ENCODE assay signal across 1 cellular context in the genomic region with DNA sequence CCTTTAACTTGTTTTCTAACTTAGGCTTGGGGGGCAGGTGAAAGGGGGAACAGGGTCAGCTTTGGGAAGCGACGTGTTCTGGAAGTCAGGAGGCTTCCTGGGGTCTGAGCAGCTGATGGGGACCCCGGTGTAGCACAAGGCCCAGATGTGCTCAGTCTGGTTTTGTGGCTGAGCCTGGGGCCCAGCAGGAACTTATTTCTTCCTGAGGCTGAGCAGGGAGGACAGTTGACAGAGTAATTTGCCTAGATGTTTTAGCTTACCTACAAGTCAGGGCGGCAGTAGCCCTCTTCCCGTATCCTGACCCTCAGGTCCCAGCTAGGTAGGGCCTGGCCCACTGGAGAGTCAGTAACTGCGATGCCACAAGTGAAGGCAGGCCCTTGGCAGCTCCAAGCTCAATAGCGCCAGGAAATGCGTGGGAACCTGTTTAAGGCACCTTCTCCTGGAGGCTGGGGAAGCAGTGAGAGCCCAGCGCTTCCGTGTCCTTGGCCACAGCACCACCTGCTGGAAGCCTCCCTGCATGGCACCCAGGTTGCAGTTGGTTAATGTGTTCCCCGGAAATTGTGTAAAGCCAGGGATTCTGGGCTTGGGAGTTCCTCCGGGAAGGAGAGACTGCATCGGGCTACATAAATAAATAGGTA.
A peak's percentile ranks its signal among the peaks of the same experiment; 100 is the strongest.
TF ChIP-seq lines count a peak whose summit lies in the region.

No MANE protein-coding gene starts in this region.

TF ChIP-seq in K562, 482 proteins besides CTCF, POLR2A, EP300 and RAD21 (continued from another document):
- TF ChIP-seq, protein P1, sequence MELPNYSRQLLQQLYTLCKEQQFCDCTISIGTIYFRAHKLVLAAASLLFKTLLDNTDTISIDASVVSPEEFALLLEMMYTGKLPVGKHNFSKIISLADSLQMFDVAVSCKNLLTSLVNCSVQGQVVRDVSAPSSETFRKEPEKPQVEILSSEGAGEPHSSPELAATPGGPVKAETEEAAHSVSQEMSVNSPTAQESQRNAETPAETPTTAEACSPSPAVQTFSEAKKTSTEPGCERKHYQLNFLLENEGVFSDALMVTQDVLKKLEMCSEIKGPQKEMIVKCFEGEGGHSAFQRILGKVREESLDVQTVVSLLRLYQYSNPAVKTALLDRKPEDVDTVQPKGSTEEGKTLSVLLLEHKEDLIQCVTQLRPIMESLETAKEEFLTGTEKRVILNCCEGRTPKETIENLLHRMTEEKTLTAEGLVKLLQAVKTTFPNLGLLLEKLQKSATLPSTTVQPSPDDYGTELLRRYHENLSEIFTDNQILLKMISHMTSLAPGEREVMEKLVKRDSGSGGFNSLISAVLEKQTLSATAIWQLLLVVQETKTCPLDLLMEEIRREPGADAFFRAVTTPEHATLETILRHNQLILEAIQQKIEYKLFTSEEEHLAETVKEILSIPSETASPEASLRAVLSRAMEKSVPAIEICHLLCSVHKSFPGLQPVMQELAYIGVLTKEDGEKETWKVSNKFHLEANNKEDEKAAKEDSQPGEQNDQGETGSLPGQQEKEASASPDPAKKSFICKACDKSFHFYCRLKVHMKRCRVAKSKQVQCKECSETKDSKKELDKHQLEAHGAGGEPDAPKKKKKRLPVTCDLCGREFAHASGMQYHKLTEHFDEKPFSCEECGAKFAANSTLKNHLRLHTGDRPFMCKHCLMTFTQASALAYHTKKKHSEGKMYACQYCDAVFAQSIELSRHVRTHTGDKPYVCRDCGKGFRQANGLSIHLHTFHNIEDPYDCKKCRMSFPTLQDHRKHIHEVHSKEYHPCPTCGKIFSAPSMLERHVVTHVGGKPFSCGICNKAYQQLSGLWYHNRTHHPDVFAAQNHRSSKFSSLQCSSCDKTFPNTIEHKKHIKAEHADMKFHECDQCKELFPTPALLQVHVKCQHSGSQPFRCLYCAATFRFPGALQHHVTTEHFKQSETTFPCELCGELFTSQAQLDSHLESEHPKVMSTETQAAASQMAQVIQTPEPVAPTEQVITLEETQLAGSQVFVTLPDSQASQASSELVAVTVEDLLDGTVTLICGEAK (IDR thresholded peaks at IDR 0.05) = peak; percentile 81
- TF ChIP-seq, protein P1 (CRISPR knock-in tag; IDR thresholded peaks at IDR 0.05) = no peak
- TF ChIP-seq, protein P2, sequence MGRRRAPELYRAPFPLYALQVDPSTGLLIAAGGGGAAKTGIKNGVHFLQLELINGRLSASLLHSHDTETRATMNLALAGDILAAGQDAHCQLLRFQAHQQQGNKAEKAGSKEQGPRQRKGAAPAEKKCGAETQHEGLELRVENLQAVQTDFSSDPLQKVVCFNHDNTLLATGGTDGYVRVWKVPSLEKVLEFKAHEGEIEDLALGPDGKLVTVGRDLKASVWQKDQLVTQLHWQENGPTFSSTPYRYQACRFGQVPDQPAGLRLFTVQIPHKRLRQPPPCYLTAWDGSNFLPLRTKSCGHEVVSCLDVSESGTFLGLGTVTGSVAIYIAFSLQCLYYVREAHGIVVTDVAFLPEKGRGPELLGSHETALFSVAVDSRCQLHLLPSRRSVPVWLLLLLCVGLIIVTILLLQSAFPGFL (CRISPR knock-in tag; IDR thresholded peaks at IDR 0.05) = peak; percentile 81; the same call in 1 of the 2 replicates
- TF ChIP-seq CTBP1 (IDR thresholded peaks at IDR 0.05; ENCODE audit: borderline replicate concordance) = peak; percentile 28; the same call in 1 of the 2 replicates
- 0 out of 2 replicates have a peak, but pooled peaks have one; percentile 45 for TF ChIP-seq ATF7 (IDR thresholded peaks at IDR 0.05)
- peak; percentile 57 for TF ChIP-seq ETV1 (tag; conservative IDR thresholded peaks at IDR 0.05; ENCODE audit: low read depth)
- no peak for TF ChIP-seq MAFF (IDR thresholded peaks at IDR 0.05; ENCODE audit: low read length)
- TF ChIP-seq ZNF175 (CRISPR knock-in tag; IDR thresholded peaks at IDR 0.05; ENCODE audit: low read depth) = 0 out of 2 replicates have a peak, but pooled peaks have one; percentile 32
- no peak for TF ChIP-seq KDM4B (IDR thresholded peaks at IDR 0.05; ENCODE audit: borderline replicate concordance in 2 of 2, low read depth in 1 of 2)
- TF ChIP-seq ZNF76 (CRISPR knock-in tag; IDR thresholded peaks at IDR 0.05; ENCODE audit: borderline replicate concordance) = 0 out of 2 replicates have a peak, but pooled peaks have one; percentile 20
- peak; percentile 52; the same call in 1 of the 2 replicates for TF ChIP-seq ZNF764 (CRISPR knock-in tag; IDR thresholded peaks at IDR 0.05; ENCODE audit: low read depth)
- peak; percentile 29; the same call in 1 of the 2 replicates for TF ChIP-seq MYNN (IDR thresholded peaks at IDR 0.05)
- no peak for TF ChIP-seq MYNN (CRISPR knock-in tag; IDR thresholded peaks at IDR 0.05)
- TF ChIP-seq MAZ (CRISPR knock-in tag; conservative IDR thresholded peaks at IDR 0.05 in 1 of 2, IDR thresholded peaks at IDR 0.05 in 1 of 2) = peak in 1 of 2 experiments; percentile 52; a peak in 1 of 4 replicates
